10 cellular contexts compared by ENCODE assay signal in the genomic region with DNA sequence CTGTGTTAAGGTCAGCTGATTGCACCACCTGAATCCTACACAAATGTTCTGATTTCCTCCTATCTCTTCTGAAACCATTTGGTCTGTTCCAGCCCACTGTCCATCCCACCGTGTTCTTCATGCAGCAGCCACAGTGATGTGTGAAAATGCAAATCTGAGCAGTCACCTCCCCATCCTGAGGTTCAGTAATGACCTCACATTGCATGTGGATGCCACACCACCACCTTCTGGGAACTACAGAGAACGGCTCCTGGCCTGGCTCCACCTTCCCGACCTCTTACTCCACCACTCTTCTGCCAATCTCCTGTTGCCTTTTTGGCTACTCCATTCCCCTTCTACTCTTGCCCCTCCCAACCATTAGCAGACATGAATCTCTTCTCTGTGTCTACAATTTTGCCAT.
DNase-seq lines count a peak whose midpoint lies in the region; ATAC-seq, FAIRE-seq and TF ChIP-seq lines count a peak whose summit lies in the region.
"Had no signal": no experiment of that assay in that cellular context is flagged by ENCODE, and none has a peak within 500 bp of the region (broad histone marks: within the 10 kb centered on the region; RNA-seq: fewer than 3 reads in every experiment).

No MANE protein-coding gene starts in this region.

- H4K20me1 ChIP-seq in GM23338 (replicated peaks; ENCODE audit: insufficient read depth) (no peaks in the 10 kb centered on the region; the same call in 1 of the 2 replicates), keratinocyte (ENCODE audit: control insufficient read depth, extremely low read depth, insufficient read depth, low read length) (no peaks in the 10 kb centered on the region), MM.1S (ENCODE audit: insufficient read depth, low read length) (no peaks in the 10 kb centered on the region)

- H3K9me1 ChIP-seq in keratinocyte (ENCODE audit: control insufficient read depth, extremely low read depth, insufficient read depth, low read length) = peaks cover 4% of the 10 kb centered on the region

- peak; percentile 86 for ATAC-seq in GM23338

- H2AFZ ChIP-seq in GM23338 (no peak overlapping the region), keratinocyte (ENCODE audit: control insufficient read depth, low read length) (no peak overlapping the region), MM.1S (ENCODE audit: low read length) (no peak overlapping the region)

- H3F3A ChIP-seq in GM23338 (replicated peaks; ENCODE audit: low read depth) (no peaks in the 10 kb centered on the region), MM.1S (ENCODE audit: insufficient read depth, low read length) (no peaks in the 10 kb centered on the region)

- H3K9ac ChIP-seq in keratinocyte (ENCODE audit: control insufficient read depth, extremely low read depth, insufficient read depth, low read length) = no peak overlapping the region
- no peak overlapping the region for H3K9ac ChIP-seq in MM.1S (ENCODE audit: low read length)

- DNase-seq in GM12891 (ENCODE audit: insufficient read length, low spot score) = no peak
- peak; percentile 41 for DNase-seq in GM23338 (ENCODE audit: low spot score)
- DNase-seq in OCI-M1 (lab: John Stamatoyannopoulos, UW) = peak; percentile 6
- DNase-seq in keratinocyte (ENCODE audit: low read depth, low spot score) = no peak
- DNase-seq in GM19238 (ENCODE audit: insufficient read length, low spot score) = no peak
- DNase-seq in D341Med (ENCODE audit: low spot score) = no peak
- DNase-seq in MM.1S = no peak
- no peak for DNase-seq in cerebellar nuclear complex (lab: John Stamatoyannopoulos, UW)
- DNase-seq: NCI-H2107, pancreas had no signal

- H3K9me3 Mint-ChIP-seq in GM23338 = no peaks in the 10 kb centered on the region

- dilution Hi-C loops in keratinocyte (cut with MboI; ENCODE audit: extremely low pct_ligation_motif_present, low sequenced_read_pairs) = no loop called here

- no peak for TF ChIP-seq POLR2A in GM12891 (IDR thresholded peaks at IDR 0.05; ENCODE audit: low read depth, low read length)

- H3K36me3 Mint-ChIP-seq in GM23338 (ENCODE audit: low read depth) = no peaks in the 10 kb centered on the region; the same call in 2 of the 3 replicates

- peak in 1 of 2 experiments; percentile 41; a peak in 3 of 4 replicates for TF ChIP-seq CTCF in GM23338 (conservative IDR thresholded peaks at IDR 0.05; ENCODE audit: low read depth in 2 of 2)
- peak; percentile 14 to 73 (median 37) for TF ChIP-seq CTCF in keratinocyte (optimal IDR thresholded peaks at IDR 0.05 in 1 of 3, IDR thresholded peaks at IDR 0.05 in 1 of 3, conservative IDR thresholded peaks at IDR 0.05 in 1 of 3; ENCODE audit: extremely low read depth in 1 of 3, insufficient read depth in 2 of 3, low read length in 3 of 3)
- no peak for TF ChIP-seq CTCF in MM.1S (IDR thresholded peaks at IDR 0.05; ENCODE audit: low read length)

- no peaks in the 10 kb centered on the region for H3K79me2 ChIP-seq in GM23338 (replicated peaks; ENCODE audit: insufficient read depth)
- H3K79me2 ChIP-seq in keratinocyte (ENCODE audit: control insufficient read depth, insufficient read depth, low read length) = no peaks in the 10 kb centered on the region
- peaks cover 42% of the 10 kb centered on the region for H3K79me2 ChIP-seq in MM.1S (ENCODE audit: low read length)

- H3K4me3 Mint-ChIP-seq in GM23338 = no peak overlapping the region

- H3K4me1 ChIP-seq in GM23338 (ENCODE audit: insufficient read depth) (peaks cover 13% of the 10 kb centered on the region), keratinocyte (ENCODE audit: control insufficient read depth, extremely low read depth, insufficient read depth, low read length) (peaks cover 35% of the 10 kb centered on the region), MM.1S (ENCODE audit: low read length) (no peaks in the 10 kb centered on the region)
- H3K4me1 ChIP-seq: pancreas had no signal

- H3K27ac Mint-ChIP-seq in GM23338 = no peak overlapping the region; the same call in 1 of the 2 replicates

- H3K9me2 ChIP-seq in GM23338 (ENCODE audit: insufficient read depth) (no peaks in the 10 kb centered on the region), MM.1S (replicated peaks; ENCODE audit: insufficient read depth, low read length) (no peaks in the 10 kb centered on the region)

- H3K27me3 Mint-ChIP-seq in GM23338 (ENCODE audit: insufficient read depth, low read depth, poor library complexity) = peaks cover 3% of the 10 kb centered on the region

- peak; percentile 89 for FAIRE-seq in GM12891 (lab: Jason Lieb, UNC)
- no peak for FAIRE-seq in keratinocyte (lab: Jason Lieb, UNC)
- FAIRE-seq: pancreas had no signal

- H3K4me2 ChIP-seq in GM23338 (no peak overlapping the region), keratinocyte (ENCODE audit: control insufficient read depth, extremely low read depth, insufficient read depth, low read depth, low read length) (no peak overlapping the region), MM.1S (ENCODE audit: low read depth, low read length) (no peak overlapping the region)

- H3K4me3 ChIP-seq in GM23338 (no peak overlapping the region), keratinocyte (ENCODE audit: control insufficient read depth in 2 of 3, extremely low read depth in 1 of 3, insufficient read depth in 2 of 3, low read depth in 1 of 3, low read length in 3 of 3) (no peak overlapping the region), MM.1S (ENCODE audit: low read length) (no peak overlapping the region)
- H3K4me3 ChIP-seq: pancreas had no signal

- no peaks in the 10 kb centered on the region for H3K36me3 ChIP-seq in GM23338 (ENCODE audit: insufficient read depth)
- no peaks in the 10 kb centered on the region for H3K36me3 ChIP-seq in keratinocyte (ENCODE audit: control insufficient read depth in 2 of 2, extremely low read depth in 1 of 2, insufficient read depth in 2 of 2, low read length in 2 of 2)
- peaks cover 22% of the 10 kb centered on the region for H3K36me3 ChIP-seq in MM.1S (replicated peaks; ENCODE audit: insufficient read depth, low read length)

- H3K4me1 Mint-ChIP-seq in GM23338 = peaks cover 26% of the 10 kb centered on the region

- no peaks in the 10 kb centered on the region for H3K9me3 ChIP-seq in keratinocyte (ENCODE audit: control insufficient read depth, low read depth, low read length)
- no peaks in the 10 kb centered on the region for H3K9me3 ChIP-seq in MM.1S (replicated peaks; ENCODE audit: insufficient read depth, low read length)
- H3K9me3 ChIP-seq: pancreas had no signal

- H3K27ac ChIP-seq in GM23338 (ENCODE audit: low read depth) (no peak overlapping the region), keratinocyte (ENCODE audit: control insufficient read depth, insufficient read depth, low read length) (no peak overlapping the region), MM.1S (ENCODE audit: low read length) (no peak overlapping the region)
- H3K27ac ChIP-seq: pancreas had no signal

- H3K27me3 ChIP-seq in GM23338 (ENCODE audit: insufficient read depth) = no peaks in the 10 kb centered on the region
- no peaks in the 10 kb centered on the region for H3K27me3 ChIP-seq in keratinocyte (ENCODE audit: control insufficient read depth, extremely low read depth, insufficient read depth, low read length)
- no peaks in the 10 kb centered on the region for H3K27me3 ChIP-seq in MM.1S (replicated peaks; ENCODE audit: insufficient read depth, low read length)
- H3K27me3 ChIP-seq: pancreas had no signal

TF ChIP-seq in GM12891, 5 proteins besides CTCF, POLR2A, EP300 and RAD21:
- TF ChIP-seq POLR2AphosphoS5 (IDR thresholded peaks at IDR 0.05; ENCODE audit: low read depth, low read length) (no peak), PAX5 (IDR thresholded peaks at IDR 0.05; ENCODE audit: insufficient read depth, low read length, severe bottlenecking) (no peak), TAF1 (IDR thresholded peaks at IDR 0.05; ENCODE audit: low read depth, low read length) (no peak), POU2F2 (IDR thresholded peaks at IDR 0.05; ENCODE audit: low read depth, low read length) (peak; percentile 75; the same call in 1 of the 2 replicates), SPI1 (IDR thresholded peaks at IDR 0.05; ENCODE audit: low read depth, low read length) (no peak)

TF ChIP-seq in GM23338, 12 proteins besides CTCF, POLR2A, EP300 and RAD21 (continues in another document):
- TF ChIP-seq, protein P1, sequence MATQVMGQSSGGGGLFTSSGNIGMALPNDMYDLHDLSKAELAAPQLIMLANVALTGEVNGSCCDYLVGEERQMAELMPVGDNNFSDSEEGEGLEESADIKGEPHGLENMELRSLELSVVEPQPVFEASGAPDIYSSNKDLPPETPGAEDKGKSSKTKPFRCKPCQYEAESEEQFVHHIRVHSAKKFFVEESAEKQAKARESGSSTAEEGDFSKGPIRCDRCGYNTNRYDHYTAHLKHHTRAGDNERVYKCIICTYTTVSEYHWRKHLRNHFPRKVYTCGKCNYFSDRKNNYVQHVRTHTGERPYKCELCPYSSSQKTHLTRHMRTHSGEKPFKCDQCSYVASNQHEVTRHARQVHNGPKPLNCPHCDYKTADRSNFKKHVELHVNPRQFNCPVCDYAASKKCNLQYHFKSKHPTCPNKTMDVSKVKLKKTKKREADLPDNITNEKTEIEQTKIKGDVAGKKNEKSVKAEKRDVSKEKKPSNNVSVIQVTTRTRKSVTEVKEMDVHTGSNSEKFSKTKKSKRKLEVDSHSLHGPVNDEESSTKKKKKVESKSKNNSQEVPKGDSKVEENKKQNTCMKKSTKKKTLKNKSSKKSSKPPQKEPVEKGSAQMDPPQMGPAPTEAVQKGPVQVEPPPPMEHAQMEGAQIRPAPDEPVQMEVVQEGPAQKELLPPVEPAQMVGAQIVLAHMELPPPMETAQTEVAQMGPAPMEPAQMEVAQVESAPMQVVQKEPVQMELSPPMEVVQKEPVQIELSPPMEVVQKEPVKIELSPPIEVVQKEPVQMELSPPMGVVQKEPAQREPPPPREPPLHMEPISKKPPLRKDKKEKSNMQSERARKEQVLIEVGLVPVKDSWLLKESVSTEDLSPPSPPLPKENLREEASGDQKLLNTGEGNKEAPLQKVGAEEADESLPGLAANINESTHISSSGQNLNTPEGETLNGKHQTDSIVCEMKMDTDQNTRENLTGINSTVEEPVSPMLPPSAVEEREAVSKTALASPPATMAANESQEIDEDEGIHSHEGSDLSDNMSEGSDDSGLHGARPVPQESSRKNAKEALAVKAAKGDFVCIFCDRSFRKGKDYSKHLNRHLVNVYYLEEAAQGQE (IDR thresholded peaks at IDR 0.05; ENCODE audit: unreplicated experiment) = no peak
- TF ChIP-seq CREB1 (CRISPR knock-in tag; IDR thresholded peaks at IDR 0.05; ENCODE audit: low read depth) = no peak
- TF ChIP-seq STAT1 (IDR thresholded peaks at IDR 0.05; ENCODE audit: unreplicated experiment) = no peak
- TF ChIP-seq JUNB (IDR thresholded peaks at IDR 0.05; ENCODE audit: unreplicated experiment) = no peak
- TF ChIP-seq ZNF114 (CRISPR knock-in tag; IDR thresholded peaks at IDR 0.05) = no peak
- no peak for TF ChIP-seq POLR2AphosphoS5 (IDR thresholded peaks at IDR 0.05; ENCODE audit: low read depth)

Comparison
In these comparisons a context has a peak if more than half of its experiments do, and no peak if none do; other contexts are left out.
1. DNase-seq: peak in GM23338 (single experiment) and OCI-M1 (single experiment); none in GM12891 (single experiment), keratinocyte (single experiment), GM19238 (single experiment), D341Med (single experiment), MM.1S (single experiment) and cerebellar nuclear complex (0 of 2).